Comparison of ENCODE assay signal across 8 cellular contexts in genomic region chr4:6716018-6716911, GRCh38. TPM values are rescaled to one million over a fixed set of nuclear protein-coding genes. Genes with fewer than 3 reads are reported as not detected.
DNase-seq lines count a peak whose midpoint lies in the region; ATAC-seq lines count a peak whose summit lies in the region.

Gene BLOC1S4 (plus strand): TSS chr4:6716174. CDS start chr4:6716210, 36 bp downstream.

- H3K9me3 ChIP-seq in HUES64 (ENCODE audit: insufficient read depth, low read depth, low read length) (no peaks in the 10 kb centered on the region), esophagus (ENCODE audit: control insufficient read depth in 2 of 2, insufficient read depth in 1 of 2, low read depth in 1 of 2, low read length in 1 of 2) (no peaks in the 10 kb centered on the region), muscle layer of colon (ENCODE audit: low read length) (no peaks in the 10 kb centered on the region)

- H3K27ac ChIP-seq in HUES64 (ENCODE audit: low read depth, low read length) (peak within 1 kb of the TSS; percentile 28), esophagus (ENCODE audit: low read depth in 2 of 2, low read length in 1 of 2) (peak within 1 kb of the TSS; percentile 94 to 97), muscle layer of colon (ENCODE audit: low read depth, low read length) (peak within 1 kb of the TSS; percentile 67)

- H3K9ac ChIP-seq in HUES64 (ENCODE audit: low read depth, low read length) (peak within 1 kb of the TSS; percentile 87), muscle layer of colon (ENCODE audit: low read length) (peak within 1 kb of the TSS; percentile 51)

- ATAC-seq in GM21447 (IDR thresholded peaks at IDR 0.05; ENCODE audit: unreplicated experiment), result peak; percentile 78

- H3K27me3 ChIP-seq in HUES64 (ENCODE audit: insufficient read depth, low read length) (peaks cover 21% of the 10 kb centered on the region), esophagus (ENCODE audit: control insufficient read depth in 1 of 2, insufficient read depth in 2 of 2, low read length in 2 of 2) (no peaks in the 10 kb centered on the region), muscle layer of colon (ENCODE audit: control insufficient read depth in 1 of 2, insufficient read depth in 2 of 2, low read length in 2 of 2) (no peaks in the 10 kb centered on the region)

- WGBS in HUES64, result under 1% methylated on average over 109 of the region's 109 CpGs
- 0 to 1% methylated on average over 85 to 109 of the region's 109 CpGs for WGBS in esophagus, 2 donors

- H3K4me3 ChIP-seq in HUES64 (ENCODE audit: low read length), result peak within 1 kb of the TSS; percentile 93
- peak within 1 kb of the TSS; percentile 63 to 83 for H3K4me3 ChIP-seq in esophagus (ENCODE audit: low read depth in 1 of 2, low read length in 2 of 2)
- H3K4me3 ChIP-seq in muscle layer of colon (ENCODE audit: low read depth in 1 of 2, low read length in 2 of 2), result peak within 1 kb of the TSS; percentile 52 to 90

- no peaks in the 10 kb centered on the region for H3K36me3 ChIP-seq in HUES64 (ENCODE audit: insufficient read depth, low read length)
- H3K36me3 ChIP-seq in esophagus (ENCODE audit: control insufficient read depth in 2 of 2, insufficient read depth in 2 of 2, low read length in 1 of 2), result no peaks in the 10 kb centered on the region
- H3K36me3 ChIP-seq in muscle layer of colon (ENCODE audit: insufficient read depth, low read length), result no peaks in the 10 kb centered on the region

- DNase-seq in DMS 273 (lab: John Stamatoyannopoulos, UW; ENCODE audit: unreplicated experiment), result peak; percentile 94
- peak; percentile 93 for DNase-seq in OCI-M1 (lab: John Stamatoyannopoulos, UW)
- DNase-seq in activated T-cell treated with anti-CD3 and anti-CD28 coated beads, Interleukin-2, amount 50 U/mL, for 1 hour, result peak; percentile 90
- peak; percentile 66 to 78 for DNase-seq in stimulated activated CD8-positive, alpha-beta memory T cell treated with anti-CD3 and anti-CD28 coated beads, Interleukin-7, amount 100 ng/mL, for 1 hour (ENCODE audit: low read depth in 2 of 2)

- peaks cover 8% of the 10 kb centered on the region for H3K4me1 ChIP-seq in HUES64 (ENCODE audit: insufficient read depth, low read length)
- H3K4me1 ChIP-seq in esophagus (ENCODE audit: control insufficient read depth in 2 of 2, insufficient read depth in 2 of 2, low read length in 1 of 2), result no peaks in the 10 kb centered on the region
- H3K4me1 ChIP-seq in muscle layer of colon (ENCODE audit: insufficient read depth, low read length), result peaks cover 27% of the 10 kb centered on the region

RNA-seq across cellular contexts. Expression of gene BLOC1S4, which starts in this region (rescaled TPM):
- 14.8 TPM for polyA plus RNA-seq in HUES64 (2013, experiment 1 of 2)
- polyA plus RNA-seq in HUES64 (2013, experiment 2 of 2), result 17.6 TPM
- polyA plus RNA-seq in esophagus, result 1 to 10 TPM; 5.4 to 9.9 TPM

Comparison
In these comparisons a context has a peak if more than half of its experiments do, and no peak if none do; other contexts are left out.
1. Peak in every context shown above with its lines: DNase-seq, ATAC-seq, H3K4me3 ChIP-seq and H3K27ac ChIP-seq.
2. H3K27ac ChIP-seq: peak in every context shown above with its lines; median percentile 96 in esophagus; 67 in muscle layer of colon; 28 in HUES64.